8 cellular contexts compared by ENCODE assay signal in the genomic region with DNA sequence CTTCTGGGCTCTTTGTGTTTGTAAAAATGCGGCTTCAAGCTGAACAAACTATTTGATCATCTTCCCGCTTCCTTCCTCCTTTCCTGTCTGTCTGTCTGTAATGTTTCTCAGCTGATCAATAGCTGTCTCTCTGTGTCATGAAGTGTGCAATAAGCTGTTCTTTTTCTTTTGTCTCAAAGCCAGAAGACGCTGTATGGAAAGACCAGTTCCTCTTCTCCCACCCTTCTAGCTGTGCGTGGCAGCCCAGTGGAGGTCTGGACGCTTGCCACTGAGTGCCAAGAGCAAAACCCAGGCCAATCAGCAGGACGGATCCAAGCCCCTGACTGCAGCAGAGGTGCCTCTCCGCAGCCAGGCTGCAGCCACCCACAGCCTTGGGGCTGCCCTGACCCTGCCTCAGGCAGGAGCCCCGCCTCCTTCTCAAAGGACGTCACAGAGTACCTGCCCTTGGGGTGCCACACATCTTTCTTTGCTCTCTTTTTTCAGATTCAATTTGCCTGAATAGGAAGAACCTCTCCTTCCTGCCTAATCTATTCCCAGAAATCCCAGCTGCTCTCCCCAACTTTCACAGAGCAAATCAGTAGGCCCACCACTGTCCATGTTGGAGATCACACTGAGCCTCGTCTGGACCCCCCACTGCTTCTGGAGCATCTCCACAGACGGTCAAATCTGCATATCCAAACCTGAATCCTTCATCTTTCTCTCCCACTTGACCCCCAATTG. TPM values are rescaled to one million over a fixed set of nuclear protein-coding genes. Genes with fewer than 3 reads are reported as not detected.
DNase-seq lines count a peak whose midpoint lies in the region; ATAC-seq and TF ChIP-seq lines count a peak whose summit lies in the region.

No MANE protein-coding gene starts in this region.

- POLR2A ChIA-PET in RWPE1 (lab: Yijun Ruan, JAX; ENCODE audit: low non-redundant PET): no interaction called here

- CTCF ChIA-PET in RWPE1 (lab: Yijun Ruan, JAX): no interaction called here

- peaks cover 0 to 7% (median 0%) of the 10 kb centered on the region in 3 donors for H3K36me3 Mint-ChIP-seq in immature natural killer cell

- H3K4me3 Mint-ChIP-seq in immature natural killer cell: peak overlapping the region; percentile 61 to 75 (median 68)

- no peaks in the 10 kb centered on the region for H3K9me3 Mint-ChIP-seq in immature natural killer cell

- peaks cover 35 to 68% of the 10 kb centered on the region in 2 donors for H3K4me1 Mint-ChIP-seq in immature natural killer cell

- DNase-seq in SKM-1 (lab: John Stamatoyannopoulos, UW; ENCODE audit: unreplicated experiment) (peak; percentile 44), immature natural killer cell (peak; percentile 45 to 62 (median 57)), NCI-H526 (lab: John Stamatoyannopoulos, UW) (no peak), RWPE1 (ENCODE audit: low spot score) (no peak), GM19240 (ENCODE audit: insufficient read length, low spot score) (no peak)
- peak; percentile 74 for DNase-seq in stimulated activated CD4-positive, alpha-beta T cell treated with anti-CD3 and anti-CD28 coated beads, Interleukin-1b, Interleukin-23, amount 100 ng/mL, for 48 hours

- ATAC-seq in HG03354 (IDR thresholded peaks at IDR 0.05; ENCODE audit: poor library complexity, severe bottlenecking, unreplicated experiment): peak; percentile 42

- TF ChIP-seq CTCF in RWPE1 (conservative IDR thresholded peaks at IDR 0.05; ENCODE audit: low read depth): no peak

- H3K27me3 Mint-ChIP-seq in immature natural killer cell (ENCODE audit: low read depth in 3 of 3): peaks cover 4 to 18% (median 11%) of the 10 kb centered on the region in 3 donors

- H3K27ac ChIP-seq in angular gyrus (ENCODE audit: low read depth, low read length): peak overlapping the region; percentile 63
- no peak overlapping the region for H3K27ac ChIP-seq in RWPE1

- peak overlapping the region; percentile 66 to 90 (median 80) for H3K27ac Mint-ChIP-seq in immature natural killer cell

RNA-seq across cellular contexts. Expression of gene MAML3, which starts 59.1 kb away (rescaled TPM):
- 1 to 10 TPM in 1 of 3 donors, under 1 TPM in 1, not detected in 1; 0.41 to 1.2 TPM for polyA plus RNA-seq in immature natural killer cell

Comparison
In these comparisons a context has a peak if more than half of its experiments do, and no peak if none do; other contexts are left out.
1. DNase-seq: peak in SKM-1 (single experiment), immature natural killer cell (3 of 3) and stimulated activated CD4-positive, alpha-beta T cell treated with anti-CD3 and anti-CD28 coated beads, Interleukin-1b, Interleukin-23, amount 100 ng/mL, for 48 hours (single experiment); none in NCI-H526 (0 of 2), RWPE1 (single experiment) and GM19240 (single experiment).